In the genomic region with DNA sequence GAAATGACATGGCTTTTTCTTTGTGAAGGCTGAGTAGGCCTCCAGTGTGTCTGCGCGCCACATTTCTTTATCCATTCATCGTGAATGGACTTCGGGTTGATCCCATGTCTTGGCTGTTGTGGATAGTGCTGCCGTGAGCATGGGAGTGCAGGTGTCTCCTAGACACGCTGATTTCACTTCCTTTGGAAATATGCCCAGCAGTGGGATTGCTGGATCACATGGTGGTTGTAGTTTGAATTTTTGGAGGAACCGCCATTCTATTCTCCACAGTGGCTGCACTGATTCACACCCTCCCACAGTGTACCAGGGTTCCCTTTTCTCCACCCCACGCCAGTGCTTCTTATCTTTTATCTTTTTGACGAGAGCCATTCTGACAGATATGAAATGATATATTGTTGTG, we compare ENCODE assay signal across 25 cellular contexts.
DNase-seq lines count a peak whose midpoint lies in the region; ATAC-seq, FAIRE-seq and TF ChIP-seq lines count a peak whose summit lies in the region.
"Had no signal": no experiment of that assay in that cellular context is flagged by ENCODE, and none has a peak within 500 bp of the region (broad histone marks: within the 10 kb centered on the region; RNA-seq: fewer than 3 reads in every experiment).

No MANE protein-coding gene starts in this region.

- no peak for TF ChIP-seq CTCF in brain (conservative IDR thresholded peaks at IDR 0.05)
- TF ChIP-seq CTCF in kidney (IDR thresholded peaks at IDR 0.05; ENCODE audit: borderline replicate concordance, extremely low read depth, insufficient read depth) = no peak

- H3K27me3 ChIP-seq in aorta (ENCODE audit: control insufficient read depth in 1 of 2, insufficient read depth in 2 of 2, low read length in 1 of 2) = no peaks in the 10 kb centered on the region
- H3K27me3 ChIP-seq: SJCRH30 had no signal

- H3K9ac ChIP-seq in kidney (ENCODE audit: low read length in 2 of 2) = no peak overlapping the region

- peaks cover 38% of the 10 kb centered on the region for H3K4me1 Mint-ChIP-seq in brain

- H3K27ac ChIP-seq in kidney (ENCODE audit: low read depth in 2 of 2, low read length in 2 of 2) (no peak overlapping the region), aorta (ENCODE audit: low read depth in 1 of 2, low read length in 2 of 2) (no peak overlapping the region)
- H3K27ac ChIP-seq: C4-2B, SJCRH30 had no signal

- H3K4me1 ChIP-seq in kidney (ENCODE audit: control insufficient read depth in 1 of 2, insufficient read depth in 1 of 2, low read depth in 1 of 2, low read length in 2 of 2) (no peaks in the 10 kb centered on the region), aorta (ENCODE audit: control insufficient read depth in 1 of 2, insufficient read depth in 2 of 2, low read length in 2 of 2) (no peaks in the 10 kb centered on the region)
- H3K4me1 ChIP-seq: SJCRH30 had no signal

- no peak for ATAC-seq in aorta (ENCODE audit: low FRiP score)
- ATAC-seq in activated naive CD4-positive, alpha-beta T cell treated with anti-CD3 and anti-CD28 coated beads, Interleukin-2, amount 50 U/mL, for 72 hours = no peak
- ATAC-seq: SK-N-SH treated with all-trans-retinoic acid at 6 μM for 48 hours had no signal

- H3K36me3 ChIP-seq in kidney (ENCODE audit: control insufficient read depth in 1 of 2, insufficient read depth in 2 of 2, low read length in 2 of 2) = no peaks in the 10 kb centered on the region
- no peaks in the 10 kb centered on the region for H3K36me3 ChIP-seq in aorta (ENCODE audit: control insufficient read depth in 1 of 2, insufficient read depth in 2 of 2, low read length in 1 of 2)
- H3K36me3 ChIP-seq: SJCRH30 had no signal

- peak overlapping the region in 3 of 5 experiments; percentile 29 to 69 (median 29) for H3K27ac Mint-ChIP-seq in brain
- no peak overlapping the region for H3K27ac Mint-ChIP-seq in activated naive CD4-positive, alpha-beta T cell treated with anti-CD3 and anti-CD28 coated beads, Interleukin-2, amount 50 U/mL, for 72 hours
- H3K27ac Mint-ChIP-seq: B cell, H9 had no signal

- no peaks in the 10 kb centered on the region for H3K9me3 ChIP-seq in kidney (ENCODE audit: control insufficient read depth in 1 of 2, low read length in 2 of 2)
- H3K9me3 ChIP-seq in aorta (ENCODE audit: control insufficient read depth, low read length) = no peaks in the 10 kb centered on the region
- H3K9me3 ChIP-seq: SJCRH30 had no signal

- DNase-seq in NCI-H69 (lab: John Stamatoyannopoulos, UW) = peak; percentile 31
- peak; percentile 10 for DNase-seq in kidney
- peak; percentile 1 to 3 for DNase-seq in aorta
- DNase-seq in activated naive CD4-positive, alpha-beta T cell treated with anti-CD3 and anti-CD28 coated beads, Interleukin-2, amount 50 U/mL, for 72 hours (ENCODE audit: low spot score in 2 of 2) = no peak
- DNase-seq in NCI-H2227 treated with DMSO at 0.1 percent for 48 hours (lab: John Stamatoyannopoulos, UW) = no peak
- DNase-seq in 8988T = no peak
- DNase-seq: DMS 273 treated with DMSO at 0.1 percent for 48 hours, DMS79, EL, GF-D8, H9, KBM-7, MV-4-11, NCI-H1105, NCI-H146, NCI-H1930, NCI-H2107, SJCRH30 had no signal

- peaks cover 68% of the 10 kb centered on the region for H3K36me3 Mint-ChIP-seq in brain
- no peaks in the 10 kb centered on the region for H3K36me3 Mint-ChIP-seq in activated naive CD4-positive, alpha-beta T cell treated with anti-CD3 and anti-CD28 coated beads, Interleukin-2, amount 50 U/mL, for 72 hours

- H3K4me3 ChIP-seq in kidney (ENCODE audit: low read length in 2 of 2) = no peak overlapping the region
- no peak overlapping the region for H3K4me3 ChIP-seq in aorta (ENCODE audit: low read length in 2 of 2)
- H3K4me3 ChIP-seq: SJCRH30 had no signal

- H3K4me3 Mint-ChIP-seq in brain = no peak overlapping the region
- H3K4me3 Mint-ChIP-seq: B cell; CD8-positive, alpha-beta memory T cell; H9 had no signal

- no peak for FAIRE-seq in kidney (lab: Jason Lieb, UNC)
- FAIRE-seq: HTR-8/SVneo, RCC 7860 had no signal

- WGBS in aorta, 2 donors = 85 to 88% methylated on average over 9 of the region's 9 CpGs

- H3K9me3 Mint-ChIP-seq in brain = no peaks in the 10 kb centered on the region
- no peaks in the 10 kb centered on the region for H3K9me3 Mint-ChIP-seq in activated naive CD4-positive, alpha-beta T cell treated with anti-CD3 and anti-CD28 coated beads, Interleukin-2, amount 50 U/mL, for 72 hours
- H3K9me3 Mint-ChIP-seq: CD8-positive, alpha-beta memory T cell; H9 had no signal

- no peaks in the 10 kb centered on the region for H3K27me3 Mint-ChIP-seq in brain
- H3K27me3 Mint-ChIP-seq: B cell; CD8-positive, alpha-beta memory T cell had no signal

- intact Hi-C loops in kidney (cut with DNase I) = no loop called here
- intact Hi-C loops in aorta (cut with DNase I) = no loop called here

Comparison
In these comparisons a context has a peak if more than half of its experiments do, and no peak if none do; other contexts are left out.
1. DNase-seq: peak in NCI-H69 (single experiment), kidney (single experiment) and aorta (2 of 2); none in activated naive CD4-positive, alpha-beta T cell treated with anti-CD3 and anti-CD28 coated beads, Interleukin-2, amount 50 U/mL, for 72 hours (0 of 2), NCI-H2227 treated with DMSO at 0.1 percent for 48 hours (single experiment) and 8988T (single experiment).
2. H3K27ac Mint-ChIP-seq: peak in brain (3 of 5); none in activated naive CD4-positive, alpha-beta T cell treated with anti-CD3 and anti-CD28 coated beads, Interleukin-2, amount 50 U/mL, for 72 hours (0 of 2).